22 cellular contexts compared by ENCODE assay signal in the genomic region with DNA sequence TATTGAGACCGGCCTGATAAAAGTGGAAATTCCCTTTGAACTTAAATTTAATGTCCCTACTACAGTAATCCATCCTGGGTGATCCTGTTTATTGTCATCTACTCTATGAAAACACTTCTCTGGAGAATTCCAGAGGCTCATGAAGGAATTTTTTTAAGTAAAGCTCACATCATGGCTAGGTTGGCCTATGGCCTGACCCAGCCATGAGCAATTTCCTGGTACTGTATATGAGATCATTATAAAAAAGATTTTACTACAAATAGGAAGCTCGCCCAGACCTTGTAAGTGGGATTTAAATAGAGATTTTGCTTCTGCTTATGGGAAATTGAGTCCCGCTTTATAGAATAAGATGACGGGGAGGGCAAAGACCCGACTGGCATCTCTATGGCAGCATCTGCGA.
DNase-seq lines count a peak whose midpoint lies in the region; ATAC-seq, FAIRE-seq and TF ChIP-seq lines count a peak whose summit lies in the region.
"Had no signal": no experiment of that assay in that cellular context is flagged by ENCODE, and none has a peak within 500 bp of the region (broad histone marks: within the 10 kb centered on the region; RNA-seq: fewer than 3 reads in every experiment).

No MANE protein-coding gene starts in this region.

- no peak overlapping the region for H2AFZ ChIP-seq in ACC112 (ENCODE audit: low read length, unreplicated experiment)
- H2AFZ ChIP-seq in HepG2 (ENCODE audit: low read length) = no peak overlapping the region

- ATAC-seq in HepG2 = no peak

- TF ChIP-seq EP300 in HepG2 (IDR thresholded peaks at IDR 0.05; ENCODE audit: low read depth in 2 of 2, low read length in 2 of 2) (no peak), HepG2 (CRISPR knock-in tag; IDR thresholded peaks at IDR 0.05; ENCODE audit: borderline replicate concordance) (no peak)

- no peak overlapping the region for H3K4me3 ChIP-seq in ACC112 (ENCODE audit: low read depth, low read length)
- H3K4me3 ChIP-seq in HepG2 (replicated peaks in 1 of 3; ENCODE audit: insufficient read depth in 1 of 3, low read depth in 2 of 3, low read length in 3 of 3) = no peak overlapping the region
- H3K4me3 ChIP-seq: esophagus muscularis mucosa, right atrium auricular region, tibial nerve had no signal

- no peaks in the 10 kb centered on the region for H4K20me1 ChIP-seq in HepG2 (ENCODE audit: insufficient read depth, low read length)

- 41% methylated on average over 6 of the region's 6 CpGs for WGBS in HepG2 (ENCODE audit: low lambda C conversion rate)

- H3K4me1 ChIP-seq in ACC112 (ENCODE audit: control insufficient read depth, insufficient read depth, low read length, unreplicated experiment) (peaks cover 17% of the 10 kb centered on the region), HepG2 (ENCODE audit: insufficient read depth, low read length) (no peaks in the 10 kb centered on the region)
- H3K4me1 ChIP-seq: tibial nerve had no signal

- intact Hi-C loops in HepG2 (cut with micrococcal nuclease; ENCODE audit: unreplicated experiment) = no loop called here
- intact Hi-C loops in activated T-helper 1 cell treated with anti-CD3 and anti-CD28 coated beads, Interleukin-12 subunit alpha, Interleukin-12 subunit beta, Interleukin-2, Interleukin-4 antibody, amounts not matched to agents 30 ng/mL and 10 ng/mL and 1 ng/mL, durations not matched to agents 14 hours and 24 hours and 36 hours (cut with micrococcal nuclease) = no loop called here

- DNase-seq in HTR-8/SVneo (ENCODE audit: insufficient read length, low spot score) = peak; percentile 59
- peak; percentile 23 for DNase-seq in dedifferentiated amniotic fluid mesenchymal stem cell (ENCODE audit: extremely low spot score)
- peak; percentile 58 for DNase-seq in kidney tubule cell (ENCODE audit: low spot score)
- no peak for DNase-seq in HepG2 (ENCODE audit: low spot score)
- no peak for DNase-seq in activated T-helper 1 cell treated with anti-CD3 and anti-CD28 coated beads, Interleukin-12 subunit alpha, Interleukin-12 subunit beta, Interleukin-2, Interleukin-4 antibody, amounts not matched to agents 30 ng/mL and 10 ng/mL and 1 ng/mL, durations not matched to agents 14 hours and 24 hours and 36 hours (ENCODE audit: low spot score)
- no peak for DNase-seq in LoVo (ENCODE audit: low spot score)
- DNase-seq in stimulated activated CD4-positive, alpha-beta T cell treated with anti-CD3 and anti-CD28 coated beads, Interleukin-4, amount 100 ng/mL, for 4 hours = no peak
- DNase-seq: activated CD4-positive, alpha-beta T cell treated with anti-CD3 and anti-CD28 coated beads, Interleukin-2, amount 50 U/mL, for 1 hour; activated naive CD4-positive, alpha-beta T cell treated with anti-CD3 and anti-CD28 coated beads, Interleukin-2, amount 50 U/mL, for 16 hours; CD4-positive, CD25-positive, alpha-beta regulatory T cell; left cardiac atrium; MV-4-11; NCI-H2081; NCI-H510A; stimulated activated naive CD4-positive, alpha-beta T cell; SW 1271 had no signal

- peaks cover 4% of the 10 kb centered on the region for H3K9me3 Mint-ChIP-seq in activated T-helper 1 cell treated with anti-CD3 and anti-CD28 coated beads, Interleukin-12 subunit alpha, Interleukin-12 subunit beta, Interleukin-2, Interleukin-4 antibody, amounts not matched to agents 30 ng/mL and 10 ng/mL and 1 ng/mL, durations not matched to agents 14 hours and 24 hours and 36 hours

- no peak overlapping the region for H3K4me2 ChIP-seq in HepG2 (ENCODE audit: low read depth, low read length)

- no peaks in the 10 kb centered on the region for H3K27me3 ChIP-seq in ACC112 (ENCODE audit: insufficient read depth, low read length)
- peaks cover 0 to 22% of the 10 kb centered on the region in 2 experiments; a peak in 3 of 5 replicates for H3K27me3 ChIP-seq in HepG2 (ENCODE audit: control insufficient read depth in 1 of 2, insufficient read depth in 2 of 2, low read length in 2 of 2)
- H3K27me3 ChIP-seq: right atrium auricular region, tibial nerve had no signal

- in situ Hi-C loops in HepG2 (cut with HindIII; ENCODE audit: extremely low pct_ligation_motif_present, low pct_unique_long_range_greater_than_20kb) = no loop called here

- no peak overlapping the region for H3K9ac ChIP-seq in HepG2 (ENCODE audit: insufficient read depth, low read depth, low read length)

- no TSS peak for BruUV-seq in HepG2 (replicated peaks; lab: Mats Ljungman, UMichigan)

- H3K36me3 Mint-ChIP-seq in activated T-helper 1 cell treated with anti-CD3 and anti-CD28 coated beads, Interleukin-12 subunit alpha, Interleukin-12 subunit beta, Interleukin-2, Interleukin-4 antibody, amounts not matched to agents 30 ng/mL and 10 ng/mL and 1 ng/mL, durations not matched to agents 14 hours and 24 hours and 36 hours (ENCODE audit: low read depth) = peaks cover 19% of the 10 kb centered on the region
- H3K36me3 Mint-ChIP-seq: CD4-positive, CD25-positive, alpha-beta regulatory T cell had no signal

- peak overlapping the region; percentile 42 for H3K27ac ChIP-seq in ACC112 (ENCODE audit: low read depth, low read length)
- no peak overlapping the region for H3K27ac ChIP-seq in HepG2 (ENCODE audit: extremely low read length, insufficient read depth, low read length)
- H3K27ac ChIP-seq: esophagus muscularis mucosa, right atrium auricular region, tibial nerve had no signal

- TF ChIP-seq RAD21 in HepG2 (CRISPR knock-in tag; IDR thresholded peaks at IDR 0.05) = no peak

- H3K4me3 Mint-ChIP-seq in activated T-helper 1 cell treated with anti-CD3 and anti-CD28 coated beads, Interleukin-12 subunit alpha, Interleukin-12 subunit beta, Interleukin-2, Interleukin-4 antibody, amounts not matched to agents 30 ng/mL and 10 ng/mL and 1 ng/mL, durations not matched to agents 14 hours and 24 hours and 36 hours = no peak overlapping the region
- H3K4me3 Mint-ChIP-seq: CD4-positive, CD25-positive, alpha-beta regulatory T cell had no signal

- FAIRE-seq in HTR-8/SVneo (lab: Jason Lieb, UNC) (no peak), HepG2 (lab: Jason Lieb, UNC) (no peak)
- FAIRE-seq: A204.1, bronchial epithelial cell had no signal

- no peaks in the 10 kb centered on the region for H3K36me3 ChIP-seq in ACC112 (ENCODE audit: insufficient read depth, low read length)
- no peaks in the 10 kb centered on the region for H3K36me3 ChIP-seq in HepG2 (replicated peaks in 1 of 2; ENCODE audit: control insufficient read depth in 1 of 2, insufficient read depth in 2 of 2, low read length in 2 of 2)
- H3K36me3 ChIP-seq: right atrium auricular region, tibial nerve had no signal

- TF ChIP-seq POLR2A in HepG2 (IDR thresholded peaks at IDR 0.05; ENCODE audit: insufficient read depth in 1 of 2, low read depth in 2 of 2, low read length in 2 of 2) = no peak

- H3K79me2 ChIP-seq in ACC112 (ENCODE audit: control insufficient read depth, insufficient read depth, low read length, unreplicated experiment) (no peaks in the 10 kb centered on the region), HepG2 (ENCODE audit: insufficient read depth, low read length) (no peaks in the 10 kb centered on the region)

- TF ChIP-seq CTCF in HepG2 (CRISPR knock-in tag; IDR thresholded peaks at IDR 0.05) = no peak

- H3K27me3 Mint-ChIP-seq in activated T-helper 1 cell treated with anti-CD3 and anti-CD28 coated beads, Interleukin-12 subunit alpha, Interleukin-12 subunit beta, Interleukin-2, Interleukin-4 antibody, amounts not matched to agents 30 ng/mL and 10 ng/mL and 1 ng/mL, durations not matched to agents 14 hours and 24 hours and 36 hours (ENCODE audit: insufficient read depth) = peaks cover 1% of the 10 kb centered on the region
- H3K27me3 Mint-ChIP-seq: CD4-positive, CD25-positive, alpha-beta regulatory T cell had no signal

- no peaks in the 10 kb centered on the region for H3K4me1 Mint-ChIP-seq in activated T-helper 1 cell treated with anti-CD3 and anti-CD28 coated beads, Interleukin-12 subunit alpha, Interleukin-12 subunit beta, Interleukin-2, Interleukin-4 antibody, amounts not matched to agents 30 ng/mL and 10 ng/mL and 1 ng/mL, durations not matched to agents 14 hours and 24 hours and 36 hours (ENCODE audit: low read depth)
- H3K4me1 Mint-ChIP-seq: CD4-positive, CD25-positive, alpha-beta regulatory T cell had no signal

- CTCF ChIA-PET in HepG2 (lab: Yijun Ruan, JAX; ENCODE audit: low intra/inter-chr PET ratio, low total read pairs) = no interaction called here

- H3K27ac Mint-ChIP-seq in activated T-helper 1 cell treated with anti-CD3 and anti-CD28 coated beads, Interleukin-12 subunit alpha, Interleukin-12 subunit beta, Interleukin-2, Interleukin-4 antibody, amounts not matched to agents 30 ng/mL and 10 ng/mL and 1 ng/mL, durations not matched to agents 14 hours and 24 hours and 36 hours = no peak overlapping the region
- H3K27ac Mint-ChIP-seq: CD4-positive, CD25-positive, alpha-beta regulatory T cell had no signal

- H3K9me3 ChIP-seq in HepG2 (ENCODE audit: low read length) = no peaks in the 10 kb centered on the region
- H3K9me3 ChIP-seq: esophagus muscularis mucosa, right atrium auricular region, tibial nerve had no signal

- POLR2A ChIA-PET in HepG2 (lab: Yijun Ruan, JAX) = no interaction called here

TF ChIP-seq in HepG2, 621 proteins besides CTCF, POLR2A, EP300 and RAD21:
- TF ChIP-seq FIP1L1 (IDR thresholded peaks at IDR 0.05; ENCODE audit: borderline replicate concordance, insufficient read depth, low read depth, low read length) = no peak
- no peak for TF ChIP-seq ZBTB38 (CRISPR knock-in tag; IDR thresholded peaks at IDR 0.05)
- TF ChIP-seq, protein P1, sequence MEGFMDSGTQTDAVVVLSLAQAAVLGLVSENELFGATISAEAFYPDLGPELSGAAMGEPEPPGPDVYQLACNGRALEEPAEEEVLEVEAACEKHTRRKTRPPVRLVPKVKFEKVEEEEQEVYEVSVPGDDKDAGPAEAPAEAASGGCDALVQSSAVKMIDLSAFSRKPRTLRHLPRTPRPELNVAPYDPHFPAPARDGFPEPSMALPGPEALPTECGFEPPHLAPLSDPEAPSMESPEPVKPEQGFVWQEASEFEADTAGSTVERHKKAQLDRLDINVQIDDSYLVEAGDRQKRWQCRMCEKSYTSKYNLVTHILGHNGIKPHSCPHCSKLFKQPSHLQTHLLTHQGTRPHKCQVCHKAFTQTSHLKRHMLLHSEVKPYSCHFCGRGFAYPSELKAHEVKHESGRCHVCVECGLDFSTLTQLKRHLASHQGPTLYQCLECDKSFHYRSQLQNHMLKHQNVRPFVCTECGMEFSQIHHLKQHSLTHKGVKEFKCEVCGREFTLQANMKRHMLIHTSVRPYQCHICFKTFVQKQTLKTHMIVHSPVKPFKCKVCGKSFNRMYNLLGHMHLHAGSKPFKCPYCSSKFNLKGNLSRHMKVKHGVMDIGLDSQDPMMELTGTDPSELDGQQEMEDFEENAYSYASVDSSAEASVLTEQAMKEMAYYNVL (CRISPR knock-in tag; IDR thresholded peaks at IDR 0.05; ENCODE audit: borderline replicate concordance) = no peak
- no peak for TF ChIP-seq CENPT (CRISPR knock-in tag; IDR thresholded peaks at IDR 0.05; ENCODE audit: low read depth)
- TF ChIP-seq RORA (CRISPR knock-in tag; IDR thresholded peaks at IDR 0.05) = no peak

Comparison
In these comparisons a context has a peak if more than half of its experiments do, and no peak if none do; other contexts are left out.
1. DNase-seq: peak in HTR-8/SVneo (single experiment), dedifferentiated amniotic fluid mesenchymal stem cell (single experiment) and kidney tubule cell (single experiment); none in HepG2 (single experiment), activated T-helper 1 cell treated with anti-CD3 and anti-CD28 coated beads, Interleukin-12 subunit alpha, Interleukin-12 subunit beta, Interleukin-2, Interleukin-4 antibody, amounts not matched to agents 30 ng/mL and 10 ng/mL and 1 ng/mL, durations not matched to agents 14 hours and 24 hours and 36 hours (single experiment), LoVo (single experiment) and stimulated activated CD4-positive, alpha-beta T cell treated with anti-CD3 and anti-CD28 coated beads, Interleukin-4, amount 100 ng/mL, for 4 hours (0 of 2).